In genomic region chr7:47380325-47381131, GRCh38 we compare ENCODE assay signal across 10 cellular contexts.
DNase-seq lines count a peak whose midpoint lies in the region; ATAC-seq and TF ChIP-seq lines count a peak whose summit lies in the region.
"Had no signal": no experiment of that assay in that cellular context is flagged by ENCODE, and none has a peak within 500 bp of the region (broad histone marks: within the 10 kb centered on the region; RNA-seq: fewer than 3 reads in every experiment).

No MANE protein-coding gene starts in this region.

- no peaks in the 10 kb centered on the region for H3K27me3 Mint-ChIP-seq in activated CD4-positive, alpha-beta T cell treated with anti-CD3 and anti-CD28 coated beads, Interleukin-2, amount 10 ng/mL, durations not matched to agents 7 days and 5 days

- H3K36me3 ChIP-seq in iPS DF 6.9 (ENCODE audit: control insufficient read depth, insufficient read depth, low read length), result no peaks in the 10 kb centered on the region

- H3K4me3 Mint-ChIP-seq in activated CD4-positive, alpha-beta T cell treated with anti-CD3 and anti-CD28 coated beads, Interleukin-2, amount 10 ng/mL, durations not matched to agents 7 days and 5 days, result no peak overlapping the region
- H3K4me3 Mint-ChIP-seq: activated naive CD4-positive, alpha-beta T cell treated with anti-CD3 and anti-CD28 coated beads, Interleukin-2, amount 50 U/mL, for 24 hours had no signal

- ATAC-seq in sciatic nerve, result peak; percentile 46

- H3K36me3 Mint-ChIP-seq in activated CD4-positive, alpha-beta T cell treated with anti-CD3 and anti-CD28 coated beads, Interleukin-2, amount 10 ng/mL, durations not matched to agents 7 days and 5 days (ENCODE audit: low read depth), result no peaks in the 10 kb centered on the region
- H3K36me3 Mint-ChIP-seq: activated naive CD4-positive, alpha-beta T cell treated with anti-CD3 and anti-CD28 coated beads, Interleukin-2, amount 50 U/mL, for 24 hours had no signal

- POLR2A ChIA-PET in activated CD4-positive, alpha-beta T cell treated with anti-CD3 and anti-CD28 coated beads, Interleukin-2, amount 10 ng/mL, durations not matched to agents 7 days and 5 days (lab: Charles Lee), result no interaction called here

- H3K4me1 ChIP-seq in iPS DF 6.9 (ENCODE audit: control insufficient read depth, insufficient read depth, low read length), result peaks cover 4% of the 10 kb centered on the region; the same call in 1 of the 2 replicates

- in situ Hi-C loops in astrocyte of the cerebellum (cut with HindIII; ENCODE audit: low sequenced_read_pairs), result no loop called here

- H3K27me3 ChIP-seq in iPS DF 6.9 (ENCODE audit: control insufficient read depth, insufficient read depth, low read length), result no peaks in the 10 kb centered on the region

- CTCF ChIA-PET in activated CD4-positive, alpha-beta T cell treated with anti-CD3 and anti-CD28 coated beads, Interleukin-2, amount 10 ng/mL, durations not matched to agents 7 days and 5 days (lab: Charles Lee), result no interaction called here

- H3K9me3 Mint-ChIP-seq in activated CD4-positive, alpha-beta T cell treated with anti-CD3 and anti-CD28 coated beads, Interleukin-2, amount 10 ng/mL, durations not matched to agents 7 days and 5 days, result no peaks in the 10 kb centered on the region
- H3K9me3 Mint-ChIP-seq: activated naive CD4-positive, alpha-beta T cell treated with anti-CD3 and anti-CD28 coated beads, Interleukin-2, amount 50 U/mL, for 24 hours had no signal

- no peaks in the 10 kb centered on the region for H3K9me3 ChIP-seq in iPS DF 6.9 (ENCODE audit: control insufficient read depth, insufficient read depth, low read length)

- no CpG with 5 or more reads among the region's 15 CpGs for WGBS in iPS DF 6.9 (ENCODE audit: insufficient coverage, insufficient read length)

- intact Hi-C loops in sciatic nerve (cut with DNase I), result no loop called here

- TF ChIP-seq CTCF in astrocyte of the cerebellum (IDR thresholded peaks at IDR 0.05; ENCODE audit: low read depth, low read length, missing control alignments), result no peak

- H3K27ac Mint-ChIP-seq in activated CD4-positive, alpha-beta T cell treated with anti-CD3 and anti-CD28 coated beads, Interleukin-2, amount 10 ng/mL, durations not matched to agents 7 days and 5 days, result no peak overlapping the region
- H3K27ac Mint-ChIP-seq: activated naive CD4-positive, alpha-beta T cell treated with anti-CD3 and anti-CD28 coated beads, Interleukin-2, amount 50 U/mL, for 24 hours had no signal

- H3K4me1 Mint-ChIP-seq in activated CD4-positive, alpha-beta T cell treated with anti-CD3 and anti-CD28 coated beads, Interleukin-2, amount 10 ng/mL, durations not matched to agents 7 days and 5 days, result no peaks in the 10 kb centered on the region
- H3K4me1 Mint-ChIP-seq: activated naive CD4-positive, alpha-beta T cell treated with anti-CD3 and anti-CD28 coated beads, Interleukin-2, amount 50 U/mL, for 24 hours had no signal

- H3K27ac ChIP-seq in iPS DF 6.9 (ENCODE audit: low read length) (no peak overlapping the region), substantia nigra (ENCODE audit: low read depth, low read length, poor library complexity, severe bottlenecking) (no peak overlapping the region)
- H3K27ac ChIP-seq: SK-N-MC had no signal

- H3K4me3 ChIP-seq in astrocyte of the cerebellum (ENCODE audit: low read depth, low read length) (peak overlapping the region; percentile 13), iPS DF 6.9 (ENCODE audit: low read length) (no peak overlapping the region)
- H3K4me3 ChIP-seq: SK-N-MC had no signal

- peak; percentile 48 for DNase-seq in HuH-7 (ENCODE audit: low spot score)
- DNase-seq in astrocyte of the cerebellum (ENCODE audit: low read depth), result peak; percentile 32
- DNase-seq in iPS DF 6.9 (ENCODE audit: low read depth, low spot score), result peak; percentile 22
- DNase-seq in sciatic nerve (ENCODE audit: low spot score), result no peak
- no peak for DNase-seq in NCI-H82 treated with DMSO at 0.1 percent for 48 hours (lab: John Stamatoyannopoulos, UW; ENCODE audit: unreplicated experiment)
- no peak for DNase-seq in stimulated activated naive CD4-positive, alpha-beta T cell (lab: John Stamatoyannopoulos, UW)
- DNase-seq in substantia nigra (lab: John Stamatoyannopoulos, UW), result no peak
- DNase-seq in activated CD4-positive, alpha-beta T cell treated with anti-CD3 and anti-CD28 coated beads, Interleukin-2, amount 10 ng/mL, durations not matched to agents 7 days and 5 days, result no peak

Comparison
In these comparisons a context has a peak if more than half of its experiments do, and no peak if none do; other contexts are left out.
1. DNase-seq: peak in HuH-7 (single experiment), astrocyte of the cerebellum (single experiment) and iPS DF 6.9 (single experiment); none in sciatic nerve (single experiment), NCI-H82 treated with DMSO at 0.1 percent for 48 hours (single experiment), stimulated activated naive CD4-positive, alpha-beta T cell (0 of 6), substantia nigra (0 of 49) and activated CD4-positive, alpha-beta T cell treated with anti-CD3 and anti-CD28 coated beads, Interleukin-2, amount 10 ng/mL, durations not matched to agents 7 days and 5 days (single experiment).